In genomic region chr7:107044347-107045194, GRCh38 we compare ENCODE assay signal across 8 cellular contexts. TPM values are rescaled to one million over a fixed set of nuclear protein-coding genes. Genes with fewer than 3 reads are reported as not detected.
DNase-seq lines count a peak whose midpoint lies in the region; ATAC-seq, FAIRE-seq and TF ChIP-seq lines count a peak whose summit lies in the region.

Gene PRKAR2B (plus strand): TSS chr7:107044705. CDS start chr7:107044908, 203 bp downstream.

- H3K36me3 Mint-ChIP-seq in central memory CD8-positive, alpha-beta T cell (ENCODE audit: insufficient read depth), result peaks cover 7% of the 10 kb centered on the region

- no peak for FAIRE-seq in kidney (lab: Jason Lieb, UNC)

- H3K9me3 ChIP-seq in kidney (ENCODE audit: control insufficient read depth in 1 of 2, low read length in 2 of 2), result no peaks in the 10 kb centered on the region

- no peaks in the 10 kb centered on the region for H3K9me3 Mint-ChIP-seq in central memory CD8-positive, alpha-beta T cell

- no peaks in the 10 kb centered on the region for H3K36me3 ChIP-seq in kidney (ENCODE audit: control insufficient read depth in 1 of 2, insufficient read depth in 2 of 2, low read length in 2 of 2)

- H3K4me1 Mint-ChIP-seq in central memory CD8-positive, alpha-beta T cell, result peaks cover 16% of the 10 kb centered on the region

- H3K27ac Mint-ChIP-seq in central memory CD8-positive, alpha-beta T cell (ENCODE audit: low read depth), result peak within 1 kb of the TSS; percentile 54

- H3K27me3 Mint-ChIP-seq in central memory CD8-positive, alpha-beta T cell, result peaks cover 43% of the 10 kb centered on the region

- peak within 1 kb of the TSS; percentile 50 to 81 for H3K27ac ChIP-seq in kidney (ENCODE audit: low read depth in 2 of 2, low read length in 2 of 2)

- intact Hi-C loops in kidney (cut with DNase I), result no loop called here

- H3K4me3 ChIP-seq in kidney (ENCODE audit: low read length in 2 of 2), result peak within 1 kb of the TSS; percentile 62 to 81

- H3K4me3 Mint-ChIP-seq in central memory CD8-positive, alpha-beta T cell, result peak within 1 kb of the TSS; percentile 82

- peak; percentile 76 for ATAC-seq in HG03064 (IDR thresholded peaks at IDR 0.05; ENCODE audit: low read depth, unreplicated experiment)
- peak; percentile 86 for ATAC-seq in central memory CD8-positive, alpha-beta T cell (replicated peaks; ENCODE audit: extremely low read depth, poor library complexity, severe bottlenecking)

- H3K4me1 ChIP-seq in kidney (ENCODE audit: control insufficient read depth in 1 of 2, insufficient read depth in 1 of 2, low read depth in 1 of 2, low read length in 2 of 2), result peaks cover 0 to 5% of the 10 kb centered on the region in 2 donors

- H3K9ac ChIP-seq in kidney (ENCODE audit: low read length in 2 of 2), result peak within 1 kb of the TSS; percentile 9 to 41

- peak; percentile 63 for DNase-seq in NCI-H82 (lab: John Stamatoyannopoulos, UW)
- no peak for DNase-seq in NCI-H82 treated with DMSO at 0.1 percent for 48 hours (lab: John Stamatoyannopoulos, UW; ENCODE audit: unreplicated experiment)
- DNase-seq in NCI-H2196 (lab: John Stamatoyannopoulos, UW; ENCODE audit: unreplicated experiment), result peak; percentile 78
- DNase-seq in activated CD4-positive, CD25-positive, alpha-beta regulatory T cell treated with anti-CD3 and anti-CD28 coated beads, Interleukin-2, amount 50 U/mL, for 72 hours, result peak; percentile 65
- peak; percentile 60 for DNase-seq in central memory CD8-positive, alpha-beta T cell (ENCODE audit: low spot score in 2 of 2)
- peak; percentile 92 for DNase-seq in kidney
- peak; percentile 52 to 54 for DNase-seq in stimulated activated CD4-positive, alpha-beta T cell treated with anti-CD3 and anti-CD28 coated beads, Interleukin-15, amount 100 ng/mL, for 1 hour (ENCODE audit: low read depth in 1 of 2, low spot score in 1 of 2)

- TF ChIP-seq CTCF in kidney (IDR thresholded peaks at IDR 0.05; ENCODE audit: borderline replicate concordance, extremely low read depth, insufficient read depth), result no peak

RNA-seq across cellular contexts. Expression of gene PRKAR2B, which starts in this region (rescaled TPM):
- 6.9 TPM for total RNA-seq in kidney
- 7.3 TPM for polyA plus RNA-seq in kidney (ENCODE audit: insufficient read depth, low read depth, low replicate concordance)
